In genomic region chr6:34680802-34681515, GRCh38 we compare ENCODE assay signal across 8 cellular contexts. TPM values are rescaled to one million over a fixed set of nuclear protein-coding genes. Genes with fewer than 3 reads are reported as not detected.
DNase-seq lines count a peak whose midpoint lies in the region; ATAC-seq and TF ChIP-seq lines count a peak whose summit lies in the region.

No MANE protein-coding gene starts in this region.

- ATAC-seq in SK-N-SH treated with all-trans-retinoic acid at 6 μM for 48 hours (no peak), GM21367 (IDR thresholded peaks at IDR 0.05; ENCODE audit: unreplicated experiment) (no peak)

- no peak for DNase-seq in SK-N-SH
- DNase-seq in MV-4-11 (lab: John Stamatoyannopoulos, UW): peak; percentile 38
- peak; percentile 34 for DNase-seq in fibroblast of pulmonary artery (ENCODE audit: low read depth)
- no peak for DNase-seq in activated naive CD4-positive, alpha-beta T cell treated with anti-CD3 and anti-CD28 coated beads, Interleukin-2, amount 50 U/mL, for 16 hours
- no peak for DNase-seq in T1000 (lab: John Stamatoyannopoulos, UW)

- POLR2A ChIA-PET in SK-N-SH (lab: Yijun Ruan, JAX): no interaction called here

- CTCF ChIA-PET in SK-N-SH (lab: Yijun Ruan, JAX): no interaction called here

- no peak for TF ChIP-seq CTCF in SK-N-SH (IDR thresholded peaks at IDR 0.05)
- no peak for TF ChIP-seq CTCF in fibroblast of pulmonary artery (IDR thresholded peaks at IDR 0.05; ENCODE audit: low read length, missing control alignments)

- H3K4me1 ChIP-seq in SK-N-SH (ENCODE audit: control insufficient read depth in 1 of 2, insufficient read depth in 2 of 2, low read depth in 1 of 2, low read length in 1 of 2) (no peaks in the 10 kb centered on the region; a peak in 1 of 4 replicates), subcutaneous abdominal adipose tissue (ENCODE audit: control insufficient read depth in 5 of 5, insufficient read depth in 5 of 5, low read length in 5 of 5) (peaks cover 2 to 21% (median 12%) of the 10 kb centered on the region in 5 donors)

- H3K9ac ChIP-seq in SK-N-SH (no peak overlapping the region), subcutaneous abdominal adipose tissue (ENCODE audit: low read length in 5 of 5) (no peak overlapping the region)

- peaks cover 18% of the 10 kb centered on the region for H4K20me1 ChIP-seq in SK-N-SH (ENCODE audit: insufficient read depth)

- H3K27me3 ChIP-seq in SK-N-SH (ENCODE audit: insufficient read depth) (no peaks in the 10 kb centered on the region), subcutaneous abdominal adipose tissue (ENCODE audit: control insufficient read depth in 5 of 5, insufficient read depth in 4 of 5, low read length in 5 of 5) (no peaks in the 10 kb centered on the region)

- WGBS in SK-N-SH (ENCODE audit: low lambda C conversion rate): 83% methylated on average over 3 of the region's 3 CpGs

- no peak for TF ChIP-seq RAD21 in SK-N-SH (IDR thresholded peaks at IDR 0.05; ENCODE audit: low read length)

- H3K27ac ChIP-seq in SK-N-SH (ENCODE audit: low read depth in 2 of 2, low read length in 1 of 2): no peak overlapping the region; a peak in 1 of 4 replicates
- H3K27ac ChIP-seq in subcutaneous abdominal adipose tissue (ENCODE audit: low read depth, low read length): peak overlapping the region; percentile 61

- H3K9me3 ChIP-seq in SK-N-SH (no peaks in the 10 kb centered on the region), subcutaneous abdominal adipose tissue (ENCODE audit: control insufficient read depth in 5 of 5, low read length in 5 of 5) (no peaks in the 10 kb centered on the region)

- no peak overlapping the region for H2AFZ ChIP-seq in SK-N-SH (ENCODE audit: low read depth)

- no peak for TF ChIP-seq EP300 in SK-N-SH (IDR thresholded peaks at IDR 0.05; ENCODE audit: borderline replicate concordance in 1 of 2, low read depth in 1 of 2, low read length in 1 of 2)

- H3K36me3 ChIP-seq in SK-N-SH (replicated peaks in 1 of 2; ENCODE audit: control insufficient read depth in 1 of 2, insufficient read depth in 2 of 2, low read length in 1 of 2): peaks cover 0 to 17% of the 10 kb centered on the region in 2 experiments
- H3K36me3 ChIP-seq in subcutaneous abdominal adipose tissue (ENCODE audit: control insufficient read depth in 5 of 5, insufficient read depth in 5 of 5, low read length in 5 of 5): no peaks in the 10 kb centered on the region

- no peak overlapping the region for H3K4me2 ChIP-seq in SK-N-SH

- no peaks in the 10 kb centered on the region for H3K9me2 ChIP-seq in SK-N-SH

- H3K4me3 ChIP-seq in SK-N-SH (ENCODE audit: low read depth in 2 of 2, low read length in 1 of 2) (no peak overlapping the region), fibroblast of pulmonary artery (replicated peaks; ENCODE audit: low read depth, low read length) (no peak overlapping the region), subcutaneous abdominal adipose tissue (ENCODE audit: low read depth in 1 of 5, low read length in 5 of 5) (no peak overlapping the region)

- H3K79me2 ChIP-seq in SK-N-SH (ENCODE audit: insufficient read depth): peaks cover 92% of the 10 kb centered on the region

- H3F3A ChIP-seq in SK-N-SH (replicated peaks; ENCODE audit: insufficient read depth): peaks cover 21% of the 10 kb centered on the region

TF ChIP-seq in SK-N-SH, 30 proteins besides CTCF, POLR2A, EP300 and RAD21:
- TF ChIP-seq PBX3 (IDR thresholded peaks at IDR 0.05) (peak; percentile 67), RFX5 (IDR thresholded peaks at IDR 0.05; ENCODE audit: low read length) (no peak)

TF ChIP-seq in SK-N-SH treated with all-trans-retinoic acid at 6 μM for 48 hours, 23 proteins besides CTCF, POLR2A, EP300 and RAD21:
- TF ChIP-seq ZNF8 (CRISPR knock-in tag; IDR thresholded peaks at IDR 0.05) (no peak), CSDC2 (CRISPR knock-in tag; IDR thresholded peaks at IDR 0.05) (no peak), BACH2 (CRISPR knock-in tag; IDR thresholded peaks at IDR 0.05; ENCODE audit: borderline replicate concordance) (no peak), ARNTL (CRISPR knock-in tag; IDR thresholded peaks at IDR 0.05; ENCODE audit: borderline replicate concordance, low read depth) (no peak), ZC3H10 (CRISPR knock-in tag; IDR thresholded peaks at IDR 0.05) (no peak), POU6F1 (CRISPR knock-in tag; IDR thresholded peaks at IDR 0.05; ENCODE audit: borderline replicate concordance, low read depth) (no peak), OSR1 (CRISPR knock-in tag; IDR thresholded peaks at IDR 0.05) (no peak), ESRRG (CRISPR knock-in tag; IDR thresholded peaks at IDR 0.05) (no peak), ZFP30 (CRISPR knock-in tag; IDR thresholded peaks at IDR 0.05) (no peak), ZNF565 (CRISPR knock-in tag; conservative IDR thresholded peaks at IDR 0.05; ENCODE audit: low read depth) (no peak), TOX (CRISPR knock-in tag; IDR thresholded peaks at IDR 0.05; ENCODE audit: borderline replicate concordance) (no peak), ZFP3 (CRISPR knock-in tag; IDR thresholded peaks at IDR 0.05) (no peak), SNAI2 (CRISPR knock-in tag; IDR thresholded peaks at IDR 0.05) (no peak), ZNF70 (CRISPR knock-in tag; IDR thresholded peaks at IDR 0.05) (no peak), PPARA (CRISPR knock-in tag; IDR thresholded peaks at IDR 0.05; ENCODE audit: borderline replicate concordance) (no peak), RARB (CRISPR knock-in tag; IDR thresholded peaks at IDR 0.05) (no peak), TCF4 (CRISPR knock-in tag; IDR thresholded peaks at IDR 0.05; ENCODE audit: borderline replicate concordance) (no peak)
- TF ChIP-seq, protein P1, sequence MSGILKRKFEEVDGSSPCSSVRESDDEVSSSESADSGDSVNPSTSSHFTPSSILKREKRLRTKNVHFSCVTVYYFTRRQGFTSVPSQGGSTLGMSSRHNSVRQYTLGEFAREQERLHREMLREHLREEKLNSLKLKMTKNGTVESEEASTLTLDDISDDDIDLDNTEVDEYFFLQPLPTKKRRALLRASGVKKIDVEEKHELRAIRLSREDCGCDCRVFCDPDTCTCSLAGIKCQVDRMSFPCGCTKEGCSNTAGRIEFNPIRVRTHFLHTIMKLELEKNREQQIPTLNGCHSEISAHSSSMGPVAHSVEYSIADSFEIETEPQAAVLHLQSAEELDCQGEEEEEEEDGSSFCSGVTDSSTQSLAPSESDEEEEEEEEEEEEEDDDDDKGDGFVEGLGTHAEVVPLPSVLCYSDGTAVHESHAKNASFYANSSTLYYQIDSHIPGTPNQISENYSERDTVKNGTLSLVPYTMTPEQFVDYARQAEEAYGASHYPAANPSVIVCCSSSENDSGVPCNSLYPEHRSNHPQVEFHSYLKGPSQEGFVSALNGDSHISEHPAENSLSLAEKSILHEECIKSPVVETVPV (CRISPR knock-in tag; IDR thresholded peaks at IDR 0.05): no peak
- TF ChIP-seq, protein P2, sequence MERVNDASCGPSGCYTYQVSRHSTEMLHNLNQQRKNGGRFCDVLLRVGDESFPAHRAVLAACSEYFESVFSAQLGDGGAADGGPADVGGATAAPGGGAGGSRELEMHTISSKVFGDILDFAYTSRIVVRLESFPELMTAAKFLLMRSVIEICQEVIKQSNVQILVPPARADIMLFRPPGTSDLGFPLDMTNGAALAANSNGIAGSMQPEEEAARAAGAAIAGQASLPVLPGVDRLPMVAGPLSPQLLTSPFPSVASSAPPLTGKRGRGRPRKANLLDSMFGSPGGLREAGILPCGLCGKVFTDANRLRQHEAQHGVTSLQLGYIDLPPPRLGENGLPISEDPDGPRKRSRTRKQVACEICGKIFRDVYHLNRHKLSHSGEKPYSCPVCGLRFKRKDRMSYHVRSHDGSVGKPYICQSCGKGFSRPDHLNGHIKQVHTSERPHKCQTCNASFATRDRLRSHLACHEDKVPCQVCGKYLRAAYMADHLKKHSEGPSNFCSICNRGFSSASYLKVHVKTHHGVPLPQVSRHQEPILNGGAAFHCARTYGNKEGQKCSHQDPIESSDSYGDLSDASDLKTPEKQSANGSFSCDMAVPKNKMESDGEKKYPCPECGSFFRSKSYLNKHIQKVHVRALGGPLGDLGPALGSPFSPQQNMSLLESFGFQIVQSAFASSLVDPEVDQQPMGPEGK (CRISPR knock-in tag; IDR thresholded peaks at IDR 0.05; ENCODE audit: borderline replicate concordance): no peak

RNA-seq across cellular contexts. Expression of gene ILRUN, which starts 15.6 kb away (rescaled TPM):
- polyA plus RNA-seq in SK-N-SH (2012; rRNA removed): 19.5 and 22.8 TPM in 2 replicates
- 19.3 and 19.6 TPM in 2 replicates for polyA plus RNA-seq in SK-N-SH (2012; cell fraction: cytosol; rRNA removed)
- polyA plus RNA-seq in SK-N-SH (2012; cell fraction: nucleus; rRNA removed): 7.6 and 11.6 TPM in 2 replicates

Comparison
In these comparisons a context has a peak if more than half of its experiments do, and no peak if none do; other contexts are left out.
1. DNase-seq: peak in MV-4-11 (single experiment) and fibroblast of pulmonary artery (single experiment); none in SK-N-SH (single experiment), activated naive CD4-positive, alpha-beta T cell treated with anti-CD3 and anti-CD28 coated beads, Interleukin-2, amount 50 U/mL, for 16 hours (single experiment) and T1000 (single experiment).